ENCODE assay signal across 24 cellular contexts in genomic region chr16:85301171-85301690, GRCh38.
A peak's percentile ranks its signal among the peaks of the same experiment; 100 is the strongest.
DNase-seq lines count a peak whose midpoint lies in the region; ATAC-seq, FAIRE-seq and TF ChIP-seq lines count a peak whose summit lies in the region.
"Had no signal": no experiment of that assay in that cellular context is flagged by ENCODE, and none has a peak within 500 bp of the region (broad histone marks: within the 10 kb centered on the region; RNA-seq: fewer than 3 reads in every experiment).

No MANE protein-coding gene starts in this region.

- RAD21 ChIA-PET in HCT116 (lab: Charles Lee; ENCODE audit: low non-redundant PET in 1 of 2, low total read pairs in 2 of 2, uncharacterized antibody in 2 of 2, unreplicated experiment in 2 of 2), result no interaction called here

- no peaks in the 10 kb centered on the region for H3K9me3 Mint-ChIP-seq in nephron
- H3K9me3 Mint-ChIP-seq: activated naive CD8-positive, alpha-beta T cell treated with anti-CD3 and anti-CD28 coated beads for 36 hours; activated T-helper 1 cell treated with anti-CD3 and anti-CD28 coated beads, Interleukin-12 subunit alpha, Interleukin-12 subunit beta, Interleukin-2, Interleukin-4 antibody, amounts not matched to agents 30 ng/mL and 10 ng/mL and 1 ng/mL, durations not matched to agents 14 hours and 24 hours and 36 hours had no signal

- peak overlapping the region in 1 of 3 experiments; percentile 43 for H3K4me3 Mint-ChIP-seq in nephron
- H3K4me3 Mint-ChIP-seq: activated naive CD8-positive, alpha-beta T cell treated with anti-CD3 and anti-CD28 coated beads for 36 hours; activated T-helper 1 cell treated with anti-CD3 and anti-CD28 coated beads, Interleukin-12 subunit alpha, Interleukin-12 subunit beta, Interleukin-2, Interleukin-4 antibody, amounts not matched to agents 30 ng/mL and 10 ng/mL and 1 ng/mL, durations not matched to agents 14 hours and 24 hours and 36 hours had no signal

- H3K4me2 ChIP-seq in HCT116 (ENCODE audit: low read length), result peak overlapping the region; percentile 79

- no peak overlapping the region for H2AFZ ChIP-seq in HCT116 (ENCODE audit: low read depth, low read length, poor library complexity, severe bottlenecking)

- H3K9me2 ChIP-seq in HCT116 (ENCODE audit: insufficient read depth), result no peaks in the 10 kb centered on the region

- H3K27me3 ChIP-seq in HCT116 (ENCODE audit: insufficient read depth, low read length) (no peaks in the 10 kb centered on the region), testis (no peaks in the 10 kb centered on the region)
- H3K27me3 ChIP-seq: brain microvascular endothelial cell, colonic mucosa, heart right ventricle, Peyer's patch had no signal

- H3K4me1 ChIP-seq in HCT116 (ENCODE audit: control insufficient read depth in 1 of 2, insufficient read depth in 2 of 2, low read length in 2 of 2), result peaks cover 44 to 58% of the 10 kb centered on the region in 2 experiments
- H3K4me1 ChIP-seq in testis, result peaks cover 12% of the 10 kb centered on the region

- peaks cover 54% of the 10 kb centered on the region for H3K4me1 Mint-ChIP-seq in nephron

- DNase-seq in DMS53 (lab: John Stamatoyannopoulos, UW), result peak; percentile 74
- no peak for DNase-seq in HCT116 (ENCODE audit: low read depth, low spot score)
- peak; percentile 59 for DNase-seq in NCI-H69 (lab: John Stamatoyannopoulos, UW)
- DNase-seq in testis, result no peak
- DNase-seq in omental fat pad (ENCODE audit: low spot score), result no peak
- no peak for DNase-seq in frontal cortex (ENCODE audit: low spot score in 2 of 2)
- DNase-seq: activated naive CD8-positive, alpha-beta T cell treated with anti-CD3 and anti-CD28 coated beads for 36 hours; brain microvascular endothelial cell; colonic mucosa; GF-D8; heart right ventricle; NCI-H187; NCI-H748 treated with DMSO at 0.1 percent for 48 hours; Peyer's patch; stimulated activated CD4-positive, alpha-beta T cell treated with anti-CD3 and anti-CD28 coated beads, Interleukin-4, amount 100 ng/mL, for 4 hours; T-helper 9 cell had no signal

- no peak for TF ChIP-seq RAD21 in HCT116 (IDR thresholded peaks at IDR 0.05; ENCODE audit: low read depth)

- no peaks in the 10 kb centered on the region for H3K36me3 Mint-ChIP-seq in nephron (ENCODE audit: low read depth)
- H3K36me3 Mint-ChIP-seq: activated naive CD8-positive, alpha-beta T cell treated with anti-CD3 and anti-CD28 coated beads for 36 hours had no signal

- peak overlapping the region in 1 of 2 experiments; percentile 39; a peak in 1 of 4 replicates for H3K4me3 ChIP-seq in HCT116 (replicated peaks in 1 of 2; ENCODE audit: low read depth in 1 of 2, low read length in 2 of 2)
- no peak overlapping the region for H3K4me3 ChIP-seq in testis
- H3K4me3 ChIP-seq: colonic mucosa, GM12878, heart right ventricle, lung, Peyer's patch, SK-N-MC had no signal

- BruUV-seq in HCT116 (replicated peaks; lab: Mats Ljungman, UMichigan), result no TSS peak

- H3K36me3 ChIP-seq in HCT116 (ENCODE audit: control insufficient read depth in 1 of 2, insufficient read depth in 2 of 2, low read length in 2 of 2), result no peaks in the 10 kb centered on the region
- no peaks in the 10 kb centered on the region for H3K36me3 ChIP-seq in testis (ENCODE audit: low read depth, missing control alignments)
- H3K36me3 ChIP-seq: brain microvascular endothelial cell, colonic mucosa, heart right ventricle, Peyer's patch had no signal

- 72 to 75% methylated on average over 9 to 10 of the region's 10 CpGs for WGBS in testis, 2 donors

- intact Hi-C loops in HCT116 (cut with micrococcal nuclease) (loop anchor here (5.0 kb wide), 1 partner anchor 96 kb away; no protein-coding TSS in a partner anchor), testis (cut with DNase I; ENCODE audit: low total_unique reads) (no loop called here)

- CTCF ChIA-PET in HCT116 (lab: Charles Lee), result no interaction called here

- peak overlapping the region; percentile 42; the same call in 1 of the 2 replicates for H3K9ac ChIP-seq in HCT116 (ENCODE audit: low read length)

- no peak for ATAC-seq in HCT116
- no peak for ATAC-seq in GM19467 (IDR thresholded peaks at IDR 0.05; ENCODE audit: unreplicated experiment)
- no peak for ATAC-seq in omental fat pad (ENCODE audit: low FRiP score)
- ATAC-seq: activated CD4-positive, CD25-positive, alpha-beta regulatory T cell treated with anti-CD3 and anti-CD28 coated beads, Interleukin-2, amount 50 U/mL, for 24 hours; GM12878; heart right ventricle had no signal

- no peaks in the 10 kb centered on the region for H3K79me2 ChIP-seq in HCT116 (ENCODE audit: insufficient read depth, low read length)

- H3K9me3 ChIP-seq in HCT116 (ENCODE audit: control insufficient read depth in 1 of 2, insufficient read depth in 1 of 2, low read depth in 1 of 2, low read length in 2 of 2) (no peaks in the 10 kb centered on the region), testis (no peaks in the 10 kb centered on the region)
- H3K9me3 ChIP-seq: colonic mucosa, heart right ventricle, Peyer's patch had no signal

- H4K20me1 ChIP-seq in HCT116 (ENCODE audit: insufficient read depth), result no peaks in the 10 kb centered on the region; the same call in 1 of the 2 replicates

- H3K27me3 Mint-ChIP-seq in nephron (ENCODE audit: low read depth), result peaks cover 9% of the 10 kb centered on the region
- H3K27me3 Mint-ChIP-seq: activated naive CD8-positive, alpha-beta T cell treated with anti-CD3 and anti-CD28 coated beads for 36 hours had no signal

- peak overlapping the region; percentile 27 to 77 (median 41) for H3K27ac Mint-ChIP-seq in nephron
- H3K27ac Mint-ChIP-seq: activated naive CD8-positive, alpha-beta T cell treated with anti-CD3 and anti-CD28 coated beads for 36 hours; activated T-helper 1 cell treated with anti-CD3 and anti-CD28 coated beads, Interleukin-12 subunit alpha, Interleukin-12 subunit beta, Interleukin-2, Interleukin-4 antibody, amounts not matched to agents 30 ng/mL and 10 ng/mL and 1 ng/mL, durations not matched to agents 14 hours and 24 hours and 36 hours had no signal

- TF ChIP-seq CTCF in HCT116 (IDR thresholded peaks at IDR 0.05 in 2 of 3, conservative IDR thresholded peaks at IDR 0.05 in 1 of 3; ENCODE audit: borderline replicate concordance in 1 of 3, insufficient read depth in 1 of 3, low read depth in 2 of 3, low read length in 2 of 3), result no peak
- TF ChIP-seq CTCF in nephron (IDR thresholded peaks at IDR 0.05; ENCODE audit: unreplicated experiment in 3 of 3), result no peak
- TF ChIP-seq CTCF in testis (IDR thresholded peaks at IDR 0.05), result no peak
- TF ChIP-seq CTCF in omental fat pad (IDR thresholded peaks at IDR 0.05), result no peak

- H3K27ac ChIP-seq in HCT116 (ENCODE audit: low read depth, low read length), result peak overlapping the region; percentile 34; the same call in 1 of the 2 replicates
- H3K27ac ChIP-seq in testis, result no peak overlapping the region
- H3K27ac ChIP-seq: brain microvascular endothelial cell, colonic mucosa, heart right ventricle, Peyer's patch, SK-N-MC had no signal

- no peak for FAIRE-seq in frontal cortex (lab: Jason Lieb, UNC)
- FAIRE-seq: GM12878, small intestine had no signal

- TF ChIP-seq POLR2A in HCT116 (IDR thresholded peaks at IDR 0.05; ENCODE audit: borderline replicate concordance, extremely low read depth, insufficient read depth, insufficient read length) (no peak), testis (IDR thresholded peaks at IDR 0.05) (no peak)

- POLR2A ChIA-PET in HCT116 (lab: Charles Lee), result no interaction called here

TF ChIP-seq in HCT116, 20 proteins besides CTCF, POLR2A, EP300 and RAD21 (continues in another document):
- TF ChIP-seq MAX (IDR thresholded peaks at IDR 0.05) (no peak), ATF3 (IDR thresholded peaks at IDR 0.05) (no peak), YY1 (IDR thresholded peaks at IDR 0.05; ENCODE audit: extremely low read depth, insufficient replicate concordance, low read depth, low read length) (no peak), SP1 (IDR thresholded peaks at IDR 0.05; ENCODE audit: low read depth) (no peak), EGR1 (IDR thresholded peaks at IDR 0.05; ENCODE audit: low read depth) (no peak), REST (IDR thresholded peaks at IDR 0.05; ENCODE audit: low read depth) (no peak), EZH2phosphoT487 (IDR thresholded peaks at IDR 0.05; ENCODE audit: borderline replicate concordance) (no peak), FOSL1 (IDR thresholded peaks at IDR 0.05; ENCODE audit: low read depth) (no peak), ELF1 (IDR thresholded peaks at IDR 0.05; ENCODE audit: borderline replicate concordance, low read depth) (no peak), POLR2AphosphoS5 (IDR thresholded peaks at IDR 0.05; ENCODE audit: low read depth, low read length) (no peak), CEBPB (IDR thresholded peaks at IDR 0.05; ENCODE audit: low read depth) (no peak), SIN3A (IDR thresholded peaks at IDR 0.05; ENCODE audit: low read depth) (no peak)

Comparison
In these comparisons a context has a peak if more than half of its experiments do, and no peak if none do; other contexts are left out.
1. DNase-seq: peak in DMS53 (single experiment) and NCI-H69 (single experiment); none in HCT116 (single experiment), testis (single experiment), omental fat pad (single experiment) and frontal cortex (0 of 2).